29 cellular contexts compared by ENCODE assay signal in the genomic region with DNA sequence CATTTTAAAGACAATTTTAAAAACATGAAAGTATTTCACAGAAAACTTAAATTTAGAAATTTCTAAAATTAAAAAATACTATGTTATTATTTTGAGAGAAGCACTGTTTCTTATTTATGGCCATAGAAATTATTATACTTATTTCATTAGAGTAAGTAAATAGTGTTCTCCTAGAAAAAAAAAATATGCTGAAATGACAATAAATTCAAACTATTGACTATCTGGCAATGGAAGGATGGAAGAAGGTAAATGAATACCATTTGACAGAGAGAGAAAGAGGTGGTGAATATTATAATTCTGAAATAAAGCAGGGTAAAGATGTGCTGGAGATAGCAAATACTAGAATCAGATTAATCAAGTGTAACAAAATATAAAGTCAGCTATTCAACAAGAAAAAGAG.
"Had no signal": no experiment of that assay in that cellular context is flagged by ENCODE, and none has a peak within 500 bp of the region (broad histone marks: within the 10 kb centered on the region; RNA-seq: fewer than 3 reads in every experiment).

No MANE protein-coding gene starts in this region.

- H3K27me3 Mint-ChIP-seq: activated naive CD4-positive, alpha-beta T cell treated with anti-CD3 and anti-CD28 coated beads, Interleukin-2, amount 50 U/mL, for 24 hours; activated naive CD8-positive, alpha-beta T cell treated with anti-CD3 and anti-CD28 coated beads, Interleukin-2, amount 10 ng/mL, durations not matched to agents 7 days and 5 days; activated T-cell treated with anti-CD3 and anti-CD28 coated beads, Interleukin-2, amount 50 U/mL, for 24 hours; central memory CD8-positive, alpha-beta T cell had no signal

- H3K4me2 ChIP-seq: SK-N-SH had no signal

- H3K36me3 ChIP-seq: ascending aorta, cardiac muscle cell, SJSA1 had no signal

- DNase-seq: activated CD4-positive, alpha-beta T cell treated with anti-CD3 and anti-CD28 coated beads, Interleukin-2, amount 10 ng/mL, durations not matched to agents 24 days and 14 days; activated CD4-positive, alpha-beta T cell treated with anti-CD3 and anti-CD28 coated beads, Interleukin-2, amount 50 U/mL, for 48 hours; activated CD8-positive, alpha-beta T cell treated with anti-CD3 and anti-CD28 coated beads, Interleukin-2, amount 10 ng/mL, durations not matched to agents 7 days and 5 days; activated gamma-delta T cell; activated naive CD4-positive, alpha-beta T cell treated with Interleukin-2 at 50 U/mL for 16 hours; activated naive CD8-positive, alpha-beta T cell treated with anti-CD3 and anti-CD28 coated beads, Interleukin-2, amount 10 ng/mL, durations not matched to agents 7 days and 5 days; activated T-cell treated with anti-CD3 and anti-CD28 coated beads, Interleukin-2, amount 50 U/mL, for 24 hours; amygdala; Kasumi-1; MM.1S; MV-4-11; NCI-H1092; NCI-H1436 treated with DMSO at 0.1 percent for 48 hours; NCI-H1694 treated with DMSO at 0.1 percent for 48 hours; NCI-H2029; NCI-H345; NCI-H524 treated with DMSO at 0.1 percent for 48 hours; SHP77; SK-N-SH had no signal

- H3K27ac Mint-ChIP-seq: activated CD4-positive, alpha-beta T cell treated with anti-CD3 and anti-CD28 coated beads, Interleukin-2, amount 10 ng/mL, durations not matched to agents 24 days and 14 days; activated CD8-positive, alpha-beta T cell treated with anti-CD3 and anti-CD28 coated beads, Interleukin-2, amount 10 ng/mL, durations not matched to agents 7 days and 5 days; activated naive CD4-positive, alpha-beta T cell treated with anti-CD3 and anti-CD28 coated beads, Interleukin-2, amount 50 U/mL, for 24 hours; activated naive CD8-positive, alpha-beta T cell treated with anti-CD3 and anti-CD28 coated beads, Interleukin-2, amount 10 ng/mL, durations not matched to agents 7 days and 5 days; activated T-cell treated with anti-CD3 and anti-CD28 coated beads, Interleukin-2, amount 50 U/mL, for 24 hours; activated T-helper 2 cell treated with anti-CD3 and anti-CD28 coated beads, Interferon-gamma antibody, Interleukin-2, Interleukin-4, amounts not matched to agents 10 μg/mL and 5 μg/mL and 100 μg/mL, durations not matched to agents 14 hours and 24 hours and 36 hours; T-helper 1 cell treated with Interleukin-12 subunit alpha and Interleukin-12 subunit beta and Interleukin-4 antibody, amounts not matched to agents 30 μg/mL and 1 μg/mL, for 36 hours; T-helper 2 cell treated with Interferon-gamma antibody and Interleukin-4, amounts not matched to agents 5 μg/mL and 100 μg/mL, for 36 hours had no signal

- H3K9me3 Mint-ChIP-seq: activated naive CD4-positive, alpha-beta T cell treated with anti-CD3 and anti-CD28 coated beads, Interleukin-2, amount 50 U/mL, for 24 hours; activated T-cell treated with anti-CD3 and anti-CD28 coated beads, Interleukin-2, amount 50 U/mL, for 24 hours; activated T-helper 2 cell treated with anti-CD3 and anti-CD28 coated beads, Interferon-gamma antibody, Interleukin-2, Interleukin-4, amounts not matched to agents 10 μg/mL and 5 μg/mL and 100 μg/mL, durations not matched to agents 14 hours and 24 hours and 36 hours; central memory CD8-positive, alpha-beta T cell; T-helper 1 cell treated with Interleukin-12 subunit alpha and Interleukin-12 subunit beta and Interleukin-4 antibody, amounts not matched to agents 30 μg/mL and 1 μg/mL, for 36 hours; T-helper 2 cell treated with Interferon-gamma antibody and Interleukin-4, amounts not matched to agents 5 μg/mL and 100 μg/mL, for 36 hours had no signal

- H3K4me1 Mint-ChIP-seq: activated CD4-positive, alpha-beta T cell treated with anti-CD3 and anti-CD28 coated beads, Interleukin-2, amount 10 ng/mL, durations not matched to agents 24 days and 14 days; activated naive CD4-positive, alpha-beta T cell treated with anti-CD3 and anti-CD28 coated beads, Interleukin-2, amount 50 U/mL, for 24 hours; central memory CD8-positive, alpha-beta T cell had no signal

- H3K9me3 ChIP-seq: ascending aorta, SJSA1, SK-N-SH had no signal

- ATAC-seq: activated CD8-positive, alpha-beta T cell treated with anti-CD3 and anti-CD28 coated beads, Interleukin-2, amount 10 ng/mL, durations not matched to agents 7 days and 5 days; Panc1 had no signal

- H3K27me3 ChIP-seq: ascending aorta, cardiac muscle cell, SJSA1 had no signal

- H3K27ac ChIP-seq: ascending aorta, cardiac muscle cell, SJSA1 had no signal

- H3K4me1 ChIP-seq: ascending aorta, SJSA1 had no signal

- H3K9ac ChIP-seq: SK-N-SH had no signal

- H3K4me3 ChIP-seq: ascending aorta, cardiac muscle cell, SJSA1 had no signal

- H3K4me3 Mint-ChIP-seq: activated CD4-positive, alpha-beta T cell treated with anti-CD3 and anti-CD28 coated beads, Interleukin-2, amount 10 ng/mL, durations not matched to agents 24 days and 14 days; activated CD8-positive, alpha-beta T cell treated with anti-CD3 and anti-CD28 coated beads, Interleukin-2, amount 10 ng/mL, durations not matched to agents 7 days and 5 days; activated naive CD4-positive, alpha-beta T cell treated with anti-CD3 and anti-CD28 coated beads, Interleukin-2, amount 50 U/mL, for 24 hours; activated naive CD8-positive, alpha-beta T cell treated with anti-CD3 and anti-CD28 coated beads, Interleukin-2, amount 10 ng/mL, durations not matched to agents 7 days and 5 days; activated T-cell treated with anti-CD3 and anti-CD28 coated beads, Interleukin-2, amount 50 U/mL, for 24 hours; central memory CD8-positive, alpha-beta T cell; T-helper 1 cell treated with Interleukin-12 subunit alpha and Interleukin-12 subunit beta and Interleukin-4 antibody, amounts not matched to agents 30 μg/mL and 1 μg/mL, for 36 hours; T-helper 2 cell treated with Interferon-gamma antibody and Interleukin-4, amounts not matched to agents 5 μg/mL and 100 μg/mL, for 36 hours had no signal

- FAIRE-seq: TTC549 had no signal

- H3K36me3 Mint-ChIP-seq: activated naive CD4-positive, alpha-beta T cell treated with anti-CD3 and anti-CD28 coated beads, Interleukin-2, amount 50 U/mL, for 24 hours had no signal
